8 cellular contexts compared by ENCODE assay signal in the genomic region with DNA sequence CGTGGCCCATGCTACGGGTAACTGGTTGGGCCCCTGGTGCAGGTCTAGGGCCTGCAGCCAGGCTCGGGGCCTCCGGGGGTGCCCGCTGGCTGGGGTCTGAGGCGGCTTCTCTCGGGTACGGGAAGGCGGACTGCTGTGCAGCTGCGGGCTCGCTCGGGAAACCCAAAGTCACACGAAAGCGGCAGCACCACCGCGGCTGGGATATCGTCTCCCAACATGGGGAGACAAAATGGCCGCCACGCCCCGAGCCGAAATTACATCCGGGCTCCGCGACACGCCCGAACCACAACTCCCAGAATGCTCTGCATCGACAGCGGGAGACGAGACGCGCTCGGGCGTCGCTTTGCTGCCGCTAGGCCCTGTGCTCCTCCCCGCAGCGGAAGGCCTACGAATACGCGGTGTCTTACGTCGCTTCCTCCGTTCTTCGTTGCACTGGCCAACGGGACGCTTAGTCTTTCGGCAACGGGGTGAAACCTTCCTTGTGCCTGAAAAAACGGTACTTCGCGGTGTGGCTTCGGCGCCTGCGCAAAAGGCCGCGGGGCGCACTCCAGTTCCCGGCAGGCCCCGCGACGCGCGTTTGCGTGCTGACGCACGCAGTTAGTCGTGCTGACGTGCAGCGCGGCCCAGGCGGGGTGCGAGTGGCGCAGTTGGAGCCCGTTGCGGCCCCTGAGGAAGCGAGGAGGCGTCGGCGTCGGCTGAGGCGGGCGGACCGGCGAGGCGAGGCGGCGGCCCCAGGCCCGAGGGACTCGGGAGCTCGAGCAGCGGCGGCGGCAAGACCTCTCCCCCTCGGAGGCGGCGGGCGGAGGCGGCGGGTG. TPM values are rescaled to one million over a fixed set of nuclear protein-coding genes. Genes with fewer than 3 reads are reported as not detected.
DNase-seq lines count a peak whose midpoint lies in the region; ATAC-seq and TF ChIP-seq lines count a peak whose summit lies in the region.

A gene (plus strand): TSS at position 604 of the 815 bp plus-strand sequence. CDS start 3,727 bp downstream, outside the sequence.

- peaks cover 46% of the 10 kb centered on the region for H3K4me1 Mint-ChIP-seq in activated T-cell treated with anti-CD3 and anti-CD28 coated beads, Interleukin-2, amount 50 U/mL, for 4 hours (ENCODE audit: low read depth)

- no peak for TF ChIP-seq CTCF in KMS-11 (conservative IDR thresholded peaks at IDR 0.05; ENCODE audit: low read depth, low read length)
- no peak for TF ChIP-seq CTCF in Panc1 (IDR thresholded peaks at IDR 0.05)

- peaks cover 37% of the 10 kb centered on the region for H3K36me3 Mint-ChIP-seq in activated T-cell treated with anti-CD3 and anti-CD28 coated beads, Interleukin-2, amount 50 U/mL, for 4 hours (ENCODE audit: insufficient read depth)

- no peaks in the 10 kb centered on the region for H3K27me3 ChIP-seq in KMS-11 (ENCODE audit: insufficient read depth, low read depth)
- H3K27me3 ChIP-seq in Panc1 (ENCODE audit: control insufficient read depth, insufficient read depth, low read length) = no peaks in the 10 kb centered on the region
- no peaks in the 10 kb centered on the region for H3K27me3 ChIP-seq in esophagus (ENCODE audit: control insufficient read depth in 1 of 2, insufficient read depth in 2 of 2, low read length in 2 of 2)
- H3K27me3 ChIP-seq in mucosa of stomach (ENCODE audit: control insufficient read depth, insufficient read depth, low read length) = no peaks in the 10 kb centered on the region

- peak within 1 kb of the TSS; percentile 80 for H2AFZ ChIP-seq in KMS-11 (ENCODE audit: low read depth)

- H3K27ac ChIP-seq in KMS-11 (peak within 1 kb of the TSS; percentile 98), Panc1 (ENCODE audit: low read length) (peak within 1 kb of the TSS; percentile 98), esophagus (ENCODE audit: low read depth in 2 of 2, low read length in 1 of 2) (peak within 1 kb of the TSS; percentile 100)

- intact Hi-C loops in Panc1 (cut with micrococcal nuclease; ENCODE audit: unreplicated experiment) = no loop called here

- no TSS peak for BruUV-seq in Panc1 (replicated peaks; lab: Mats Ljungman, UMichigan)

- peak within 1 kb of the TSS; percentile 97 for H3K9ac ChIP-seq in KMS-11
- peak within 1 kb of the TSS; percentile 84 for H3K9ac ChIP-seq in mucosa of stomach (ENCODE audit: low read length)

- peaks cover 38% of the 10 kb centered on the region for H4K20me1 ChIP-seq in KMS-11 (ENCODE audit: insufficient read depth)

- H3K4me3 ChIP-seq in KMS-11 (IDR thresholded peaks at IDR 0.05; ENCODE audit: insufficient read depth, low read depth, low read length) (no peak within 1 kb of the TSS), Panc1 (ENCODE audit: low read depth in 2 of 2, low read length in 2 of 2) (peak within 1 kb of the TSS; percentile 84 to 99), esophagus (ENCODE audit: low read depth in 1 of 2, low read length in 2 of 2) (peak within 1 kb of the TSS; percentile 85 to 86), mucosa of stomach (ENCODE audit: low read length) (peak within 1 kb of the TSS; percentile 56)

- CTCF ChIA-PET in Panc1 (lab: Charles Lee) = interaction anchor here (0.6 kb wide), 1 partner anchor 440 kb away, joined by 3 read pairs; no protein-coding TSS in a partner anchor

- POLR2A ChIA-PET in Panc1 (lab: Charles Lee) = interaction anchor here (0.6 to 0.7 kb wide), 5 partner anchors 17 to 118 kb away, joined by 3 to 6 read pairs (median 5); no protein-coding TSS in a partner anchor

- WGBS in esophagus, 2 donors = 1 to 2% methylated on average over 74 to 99 of the region's 99 CpGs

- peak within 1 kb of the TSS; percentile 87 for H3K4me2 ChIP-seq in KMS-11

- H3K4me1 ChIP-seq in KMS-11 (ENCODE audit: low read depth, poor library complexity, severe bottlenecking) (peaks cover 29% of the 10 kb centered on the region), Panc1 (ENCODE audit: control insufficient read depth, insufficient read depth, low read length) (peaks cover 20% of the 10 kb centered on the region), esophagus (ENCODE audit: control insufficient read depth in 2 of 2, insufficient read depth in 2 of 2, low read length in 1 of 2) (peaks cover 0 to 6% of the 10 kb centered on the region in 2 donors), mucosa of stomach (ENCODE audit: control insufficient read depth, insufficient read depth, low read length) (peaks cover 27% of the 10 kb centered on the region)

- peaks cover 44% of the 10 kb centered on the region for H3K79me2 ChIP-seq in KMS-11 (ENCODE audit: insufficient read depth, low read depth)

- DNase-seq in DMS79 treated with DMSO at 0.1 percent for 48 hours (lab: John Stamatoyannopoulos, UW) = peak; percentile 94
- peak; percentile 89 for DNase-seq in Panc1 (ENCODE audit: low read depth, low spot score)
- peak; percentile 91 for DNase-seq in activated T-cell treated with anti-CD3 and anti-CD28 coated beads, Interleukin-2, amount 50 U/mL, for 4 hours
- peak; percentile 96 for DNase-seq in stimulated activated CD8-positive, alpha-beta memory T cell treated with anti-CD3 and anti-CD28 coated beads, Interleukin-4, amount 100 ng/mL, for 48 hours

- no peaks in the 10 kb centered on the region for H3K9me3 ChIP-seq in Panc1 (ENCODE audit: control insufficient read depth, insufficient read depth, low read depth, low read length)
- H3K9me3 ChIP-seq in esophagus (ENCODE audit: control insufficient read depth in 2 of 2, insufficient read depth in 1 of 2, low read depth in 1 of 2, low read length in 1 of 2) = peaks cover 0 to 2% of the 10 kb centered on the region in 2 donors
- no peaks in the 10 kb centered on the region for H3K9me3 ChIP-seq in mucosa of stomach (ENCODE audit: control insufficient read depth, low read length)

- ATAC-seq in GM21786 (IDR thresholded peaks at IDR 0.05; ENCODE audit: unreplicated experiment) (peak; percentile 77), Panc1 (peak; percentile 94)
- peak; percentile 90 to 91 for ATAC-seq in activated T-cell treated with anti-CD3 and anti-CD28 coated beads, Interleukin-2, amount 50 U/mL, for 4 hours

- peaks cover 4% of the 10 kb centered on the region; the same call in 1 of the 2 replicates for H3K36me3 ChIP-seq in KMS-11 (ENCODE audit: insufficient read depth)
- peaks cover 9% of the 10 kb centered on the region; the same call in 1 of the 2 replicates for H3K36me3 ChIP-seq in Panc1 (ENCODE audit: control insufficient read depth, insufficient read depth, low read length)
- peaks cover 3 to 7% of the 10 kb centered on the region in 2 donors for H3K36me3 ChIP-seq in esophagus (ENCODE audit: control insufficient read depth in 2 of 2, insufficient read depth in 2 of 2, low read length in 1 of 2)
- peaks cover 3% of the 10 kb centered on the region for H3K36me3 ChIP-seq in mucosa of stomach (ENCODE audit: control insufficient read depth, insufficient read depth, low read length)

- H3K4me3 Mint-ChIP-seq in activated T-cell treated with anti-CD3 and anti-CD28 coated beads, Interleukin-2, amount 50 U/mL, for 4 hours = peak within 1 kb of the TSS; percentile 95

- peaks cover 6% of the 10 kb centered on the region for H3K9me3 Mint-ChIP-seq in activated T-cell treated with anti-CD3 and anti-CD28 coated beads, Interleukin-2, amount 50 U/mL, for 4 hours

- in situ Hi-C loops in Panc1 (cut with HindIII; ENCODE audit: low pct_unique_long_range_greater_than_20kb, low sequenced_read_pairs) = no loop called here

- no peaks in the 10 kb centered on the region for H3K27me3 Mint-ChIP-seq in activated T-cell treated with anti-CD3 and anti-CD28 coated beads, Interleukin-2, amount 50 U/mL, for 4 hours (ENCODE audit: low read depth)

RNA-seq across cellular contexts. Expression of the gene that starts here (rescaled TPM):
- 617 TPM for total RNA-seq in Panc1 (2021; ENCODE audit: unreplicated experiment)
- 618 TPM for polyA plus RNA-seq in Panc1 (2012; ENCODE audit: insufficient read length)
- total RNA-seq in activated T-cell treated with anti-CD3 and anti-CD28 coated beads, Interleukin-2, amount 50 U/mL, for 4 hours = 100 to 1,000 TPM; 537 to 551 (median 548) TPM
- polyA plus RNA-seq in esophagus = 100 to 1,000 TPM; 317 to 886 TPM
